Comparison of ENCODE assay signal across 1 cellular context in genomic region chr1:201260648-201261311, GRCh38.
TF ChIP-seq lines count a peak whose summit lies in the region.

No MANE protein-coding gene starts in this region.

TF ChIP-seq in HCT116, 20 proteins besides CTCF, POLR2A, EP300 and RAD21 (continued from another document):
- no peak for TF ChIP-seq ATF3 (IDR thresholded peaks at IDR 0.05)
